Comparison of ENCODE assay signal across 19 cellular contexts in genomic region chr16:2586901-2587480, GRCh38. TPM values are rescaled to one million over a fixed set of nuclear protein-coding genes. Genes with fewer than 3 reads are reported as not detected.
"Had no signal": no experiment of that assay in that cellular context is flagged by ENCODE, and none has a peak within 500 bp of the region (broad histone marks: within the 10 kb centered on the region; RNA-seq: fewer than 3 reads in every experiment).

No MANE protein-coding gene starts in this region.

- H3K27me3 ChIP-seq: brain microvascular endothelial cell, esophagus squamous epithelium, SJCRH30, upper lobe of left lung had no signal

- ATAC-seq: sciatic nerve; stimulated activated memory B cell treated with anti-CD40 and anti-IgM and Interleukin-4, amounts not matched to agents 10 μg/mL and 1 μg/mL and 100 μg/mL, for 72 hours had no signal

- H3K4me1 ChIP-seq: esophagus squamous epithelium, prostate gland, SJCRH30, upper lobe of left lung had no signal

- H3K9me3 Mint-ChIP-seq: central memory CD8-positive, alpha-beta T cell; neural crest cell; stimulated activated memory B cell treated with anti-CD40 and anti-IgM and Interleukin-4, amounts not matched to agents 10 μg/mL and 1 μg/mL and 100 μg/mL, for 72 hours had no signal

- H3K36me3 Mint-ChIP-seq: activated naive CD8-positive, alpha-beta T cell had no signal

- H3K4me3 Mint-ChIP-seq: activated naive CD8-positive, alpha-beta T cell; central memory CD8-positive, alpha-beta T cell; neural crest cell; stimulated activated memory B cell treated with anti-CD40 and anti-IgM and Interleukin-4, amounts not matched to agents 10 μg/mL and 1 μg/mL and 100 μg/mL, for 72 hours had no signal

- H3K4me1 Mint-ChIP-seq: neural crest cell had no signal

- H3K4me3 ChIP-seq: esophagus squamous epithelium, prostate gland, SJCRH30, smooth muscle cell, thoracic aorta, upper lobe of left lung had no signal

- H3K27ac ChIP-seq: brain microvascular endothelial cell, esophagus squamous epithelium, prostate gland, SJCRH30, thoracic aorta, upper lobe of left lung had no signal

- H3K9me3 ChIP-seq: esophagus squamous epithelium, prostate gland, SJCRH30, thoracic aorta, upper lobe of left lung had no signal

- DNase-seq: activated CD4-positive, alpha-beta T cell treated with anti-CD3 and anti-CD28 coated beads, Interleukin-2, amount 50 U/mL, for 1 hour; activated CD8-positive, alpha-beta memory T cell treated with anti-CD3 and anti-CD28 coated beads for 24 hours; activated gamma-delta T cell treated with Interleukin-2 at 50 U/mL for 16 hours; brain microvascular endothelial cell; effector CD8-positive, alpha-beta T cell; esophagus squamous epithelium; stimulated activated CD4-positive, alpha-beta T cell treated with anti-CD3 and anti-CD28 coated beads, Interleukin-4, amount 100 ng/mL, for 4 hours; T1000 had no signal

- H3K27me3 Mint-ChIP-seq: activated naive CD8-positive, alpha-beta T cell; central memory CD8-positive, alpha-beta T cell; stimulated activated memory B cell treated with anti-CD40 and anti-IgM and Interleukin-4, amounts not matched to agents 10 μg/mL and 1 μg/mL and 100 μg/mL, for 72 hours had no signal

- H3K4me2 ChIP-seq: smooth muscle cell had no signal

- H3K27ac Mint-ChIP-seq: activated naive CD8-positive, alpha-beta T cell; stimulated activated memory B cell treated with anti-CD40 and anti-IgM and Interleukin-4, amounts not matched to agents 10 μg/mL and 1 μg/mL and 100 μg/mL, for 72 hours had no signal

RNA-seq across cellular contexts. Expression of gene CEMP1, which starts 55.8 kb away (rescaled TPM):
- total RNA-seq: neural crest cell, omental fat pad, sciatic nerve, SJCRH30, smooth muscle cell had no signal
